In genomic region chr16:30395155-30395991, GRCh38 we compare ENCODE assay signal across 8 cellular contexts. TPM values are rescaled to one million over a fixed set of nuclear protein-coding genes. Genes with fewer than 3 reads are reported as not detected.
DNase-seq lines count a peak whose midpoint lies in the region; ATAC-seq and TF ChIP-seq lines count a peak whose summit lies in the region.

Gene ZNF48 (plus strand): TSS chr16:30395420. CDS start chr16:30395795, 375 bp downstream.

- H3K27me3 ChIP-seq in DND-41 (ENCODE audit: insufficient read depth, low read length, poor library complexity) (no peaks in the 10 kb centered on the region), RWPE2 (ENCODE audit: insufficient read depth, poor library complexity, severe bottlenecking) (no peaks in the 10 kb centered on the region), gastroesophageal sphincter (no peaks in the 10 kb centered on the region), neural cell (ENCODE audit: insufficient read depth, low read depth, low read length) (no peaks in the 10 kb centered on the region)

- H3K79me2 ChIP-seq in DND-41 (ENCODE audit: insufficient read depth, low read length) (peaks cover 40% of the 10 kb centered on the region), neural cell (replicated peaks; ENCODE audit: insufficient read depth, low read length) (peaks cover 32% of the 10 kb centered on the region)

- H4K20me1 ChIP-seq in DND-41 (ENCODE audit: insufficient read depth, low read length) (peaks cover 14% of the 10 kb centered on the region), neural cell (ENCODE audit: insufficient read depth) (no peaks in the 10 kb centered on the region)

- peak; percentile 65 for DNase-seq in DND-41
- DNase-seq in LoVo (ENCODE audit: low spot score) = peak; percentile 85
- no peak for DNase-seq in RWPE2 (ENCODE audit: low spot score)
- peak; percentile 69 for DNase-seq in activated naive CD4-positive, alpha-beta T cell treated with anti-CD3 and anti-CD28 coated beads, Interleukin-2, amount 10 ng/mL, durations not matched to agents 7 days and 5 days
- DNase-seq in ureter (ENCODE audit: low spot score) = peak; percentile 86

- TF ChIP-seq CTCF in DND-41 (IDR thresholded peaks at IDR 0.05; ENCODE audit: borderline replicate concordance, extremely low read depth, low read length, poor library complexity, severe bottlenecking) (peak; percentile 32), RWPE2 (IDR thresholded peaks at IDR 0.05; ENCODE audit: poor library complexity, severe bottlenecking) (peak; percentile 75), gastroesophageal sphincter (IDR thresholded peaks at IDR 0.05) (peak in 3 of 4 experiments; percentile 48 to 61 (median 57)), neural cell (IDR thresholded peaks at IDR 0.05; ENCODE audit: poor library complexity, severe bottlenecking) (peak; percentile 59)

- TF ChIP-seq POLR2A in gastroesophageal sphincter (IDR thresholded peaks at IDR 0.05) = peak; percentile 27 to 36

- H3K4me1 Mint-ChIP-seq in activated naive CD4-positive, alpha-beta T cell treated with anti-CD3 and anti-CD28 coated beads, Interleukin-2, amount 10 ng/mL, durations not matched to agents 7 days and 5 days = peaks cover 41% of the 10 kb centered on the region

- H3K4me3 ChIP-seq in DND-41 (ENCODE audit: low read depth in 1 of 2, low read length in 2 of 2) (peak within 1 kb of the TSS; percentile 68 to 90), RWPE2 (ENCODE audit: severe bottlenecking) (peak within 1 kb of the TSS; percentile 95), gastroesophageal sphincter (peak within 1 kb of the TSS; percentile 64 to 93), neural cell (ENCODE audit: low read length) (peak within 1 kb of the TSS; percentile 100)

- H2AFZ ChIP-seq in DND-41 (ENCODE audit: low read depth, low read length) = peak within 1 kb of the TSS; percentile 81
- peak within 1 kb of the TSS; percentile 56 for H2AFZ ChIP-seq in neural cell (ENCODE audit: low read depth, low read length)

- H3K27ac ChIP-seq in DND-41 (ENCODE audit: low read length) (peak within 1 kb of the TSS; percentile 88), RWPE2 (ENCODE audit: poor library complexity, severe bottlenecking) (peak within 1 kb of the TSS; percentile 63), gastroesophageal sphincter (peak within 1 kb of the TSS; percentile 72 to 88 (median 86)), neural cell (ENCODE audit: low read length) (peak within 1 kb of the TSS; percentile 99)

- peak within 1 kb of the TSS; percentile 88 for H3K4me3 Mint-ChIP-seq in activated naive CD4-positive, alpha-beta T cell treated with anti-CD3 and anti-CD28 coated beads, Interleukin-2, amount 10 ng/mL, durations not matched to agents 7 days and 5 days

- H3K9ac ChIP-seq in DND-41 (ENCODE audit: low read depth, low read length) (peak within 1 kb of the TSS; percentile 96), neural cell (ENCODE audit: low read length) (peak within 1 kb of the TSS; percentile 95)

- H3K4me1 ChIP-seq in DND-41 (ENCODE audit: insufficient read depth, low read length) (peaks cover 56% of the 10 kb centered on the region), RWPE2 (ENCODE audit: insufficient read depth, poor library complexity, severe bottlenecking) (no peaks in the 10 kb centered on the region), gastroesophageal sphincter (peaks cover 0 to 55% (median 12%) of the 10 kb centered on the region in 3 donors)

- peaks cover 14% of the 10 kb centered on the region for H3K27me3 Mint-ChIP-seq in activated naive CD4-positive, alpha-beta T cell treated with anti-CD3 and anti-CD28 coated beads, Interleukin-2, amount 10 ng/mL, durations not matched to agents 7 days and 5 days

- WGBS in gastroesophageal sphincter (ENCODE audit: low coverage in 1 of 2), 2 donors = 0% methylated on average over 5 of the region's 103 CpGs; no CpG with 5 or more reads in 1 of the 2 donors

- peak within 1 kb of the TSS; percentile 75 for H3K27ac Mint-ChIP-seq in activated naive CD4-positive, alpha-beta T cell treated with anti-CD3 and anti-CD28 coated beads, Interleukin-2, amount 10 ng/mL, durations not matched to agents 7 days and 5 days

- H3K9me3 ChIP-seq in DND-41 (ENCODE audit: insufficient read depth, low read length, severe bottlenecking) (no peaks in the 10 kb centered on the region), RWPE2 (ENCODE audit: severe bottlenecking) (no peaks in the 10 kb centered on the region), gastroesophageal sphincter (no peaks in the 10 kb centered on the region), neural cell (ENCODE audit: low read length) (no peaks in the 10 kb centered on the region)

- H3K36me3 ChIP-seq in DND-41 (ENCODE audit: insufficient read depth, low read length) (peaks cover 25% of the 10 kb centered on the region), RWPE2 (ENCODE audit: low read depth) (peaks cover 7% of the 10 kb centered on the region), gastroesophageal sphincter (peaks cover 0 to 20% of the 10 kb centered on the region in 2 donors), neural cell (ENCODE audit: insufficient read depth, low read length) (peaks cover 7% of the 10 kb centered on the region)

- H3K36me3 Mint-ChIP-seq in activated naive CD4-positive, alpha-beta T cell treated with anti-CD3 and anti-CD28 coated beads, Interleukin-2, amount 10 ng/mL, durations not matched to agents 7 days and 5 days = peaks cover 24% of the 10 kb centered on the region

- H3K9me3 Mint-ChIP-seq in activated naive CD4-positive, alpha-beta T cell treated with anti-CD3 and anti-CD28 coated beads, Interleukin-2, amount 10 ng/mL, durations not matched to agents 7 days and 5 days = no peaks in the 10 kb centered on the region

- ATAC-seq in DND-41 (ENCODE audit: insufficient read depth, low read depth) = peak; percentile 76
- ATAC-seq in GM21737 (IDR thresholded peaks at IDR 0.05; ENCODE audit: unreplicated experiment) = peak; percentile 63
- peak; percentile 85 for ATAC-seq in RWPE2 (ENCODE audit: low read depth)
- ATAC-seq in gastroesophageal sphincter = peak; percentile 97

- H3F3A ChIP-seq in neural cell (ENCODE audit: insufficient read depth, low read length, poor library complexity, severe bottlenecking) = peaks cover 15% of the 10 kb centered on the region

- H3K9me2 ChIP-seq in neural cell (ENCODE audit: insufficient read depth, low read length) = no peaks in the 10 kb centered on the region

- H3K4me2 ChIP-seq in DND-41 (ENCODE audit: insufficient read depth, low read length) = peak within 1 kb of the TSS; percentile 88
- peak within 1 kb of the TSS; percentile 100 for H3K4me2 ChIP-seq in neural cell (ENCODE audit: low read length)

- CTCF ChIA-PET in activated naive CD4-positive, alpha-beta T cell treated with anti-CD3 and anti-CD28 coated beads, Interleukin-2, amount 10 ng/mL, durations not matched to agents 7 days and 5 days (lab: Charles Lee) = interaction anchor here (1.0 to 2.6 kb wide), 7 partner anchors 9 to 17 kb away, joined by 3 to 11 read pairs (median 4); partner anchors contain the start of genes SEPTIN1 and ZNF771

- TF ChIP-seq EP300 in gastroesophageal sphincter (IDR thresholded peaks at IDR 0.05) (no peak), neural cell (conservative IDR thresholded peaks at IDR 0.05; ENCODE audit: poor library complexity, severe bottlenecking) (peak; percentile 37)

- TF ChIP-seq RAD21 in neural cell (conservative IDR thresholded peaks at IDR 0.05) = no peak

TF ChIP-seq in neural cell, 6 proteins besides CTCF, POLR2A, EP300 and RAD21:
- TF ChIP-seq TAF1 (IDR thresholded peaks at IDR 0.05; ENCODE audit: low read depth) (no peak), POLR2AphosphoS5 (IDR thresholded peaks at IDR 0.05) (peak; percentile 69), SMC3 (conservative IDR thresholded peaks at IDR 0.05; ENCODE audit: poor library complexity) (peak; percentile 52), REST (IDR thresholded peaks at IDR 0.05; ENCODE audit: borderline replicate concordance) (peak; percentile 69), EZH2 (IDR thresholded peaks at IDR 0.05; ENCODE audit: borderline replicate concordance, insufficient read depth, low read length, poor library complexity, severe bottlenecking) (no peak), MXI1 (conservative IDR thresholded peaks at IDR 0.05; ENCODE audit: poor library complexity, severe bottlenecking) (peak; percentile 86)

RNA-seq across cellular contexts. Expression of gene ZNF48, which starts in this region (rescaled TPM):
- 10 to 100 TPM in 3 of 4 donors, 1 to 10 TPM in 1; 7.9 to 17.5 (median 12.2) TPM for total RNA-seq in gastroesophageal sphincter
- 42.3 and 48.9 TPM in 2 replicates for polyA plus RNA-seq in neural cell
- polyA minus RNA-seq in neural cell = 74.0 and 82.3 TPM in 2 replicates
- 8.1 TPM for total RNA-seq in ureter
